Comparison of ENCODE assay signal across 6 cellular contexts in the genomic region with DNA sequence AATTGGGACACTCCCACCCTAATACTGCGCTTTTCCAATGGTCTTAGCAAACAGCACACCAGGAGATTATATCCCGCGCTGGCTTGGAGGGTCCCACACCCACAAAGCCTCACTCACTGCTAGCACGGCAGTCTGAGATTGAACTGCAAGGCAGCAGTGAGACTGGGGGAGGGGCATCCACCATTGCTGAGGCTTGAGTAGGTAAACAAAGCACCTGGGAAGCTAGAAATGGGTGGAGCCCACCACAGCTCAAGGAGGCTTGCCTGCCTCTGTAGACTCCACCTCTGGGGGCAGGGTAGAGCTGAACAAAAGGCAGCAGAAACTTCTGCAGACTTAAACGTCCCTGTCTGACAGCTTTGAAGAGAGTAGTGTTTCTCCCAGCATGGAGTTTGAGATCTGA.
A peak's percentile ranks its signal among the peaks of the same experiment; 100 is the strongest.
DNase-seq lines count a peak whose midpoint lies in the region; TF ChIP-seq lines count a peak whose summit lies in the region.
"Not testable (repeated sequence)": the region's sequence is repeated elsewhere in the genome, so short reads cannot be mapped to it uniquely, and the experiment has no call there.

No MANE protein-coding gene starts in this region.

- not testable (repeated sequence) for H3K4me1 ChIP-seq in OCI-LY7 (ENCODE audit: insufficient read depth, low read length, poor library complexity, severe bottlenecking); endodermal cell (ENCODE audit: control insufficient read depth, insufficient read depth, low read length)

- intact Hi-C loops in OCI-LY7 (cut with micrococcal nuclease; ENCODE audit: unreplicated experiment): not testable (repeated sequence)

- not testable (repeated sequence) for H3K27ac ChIP-seq in 22Rv1; OCI-LY7 (ENCODE audit: low read depth, low read length, poor library complexity, severe bottlenecking); endodermal cell (ENCODE audit: low read depth, low read length)

- not testable (repeated sequence) for H3K79me2 ChIP-seq in OCI-LY7 (ENCODE audit: insufficient read depth, low read depth, low read length)

- H3K9me3 Mint-ChIP-seq in endodermal cell: peaks cover 46% of the 10 kb centered on the region

- H3K27me3 Mint-ChIP-seq in endodermal cell (ENCODE audit: insufficient read depth): not testable (repeated sequence)

- not testable (repeated sequence) for H3K4me1 Mint-ChIP-seq in endodermal cell

- not testable (repeated sequence) for H3K9me3 ChIP-seq in OCI-LY7 (ENCODE audit: low read length)
- peaks cover 24% of the 10 kb centered on the region for H3K9me3 ChIP-seq in endodermal cell (ENCODE audit: control insufficient read depth, low read length)

- not testable (repeated sequence) for H3K9ac ChIP-seq in endodermal cell (ENCODE audit: extremely low read depth, low read length, poor library complexity, severe bottlenecking)

- H3K27me3 ChIP-seq in endodermal cell (ENCODE audit: control insufficient read depth, insufficient read depth, low read length, poor library complexity, severe bottlenecking): not testable (repeated sequence)

- not testable (repeated sequence) for H3K36me3 ChIP-seq in OCI-LY7 (ENCODE audit: insufficient read depth, low read length); endodermal cell (ENCODE audit: control insufficient read depth, insufficient read depth, low read length)

- H2AFZ ChIP-seq in OCI-LY7 (ENCODE audit: low read length): not testable (repeated sequence)

- not testable (repeated sequence) for H3K27ac Mint-ChIP-seq in endodermal cell

- H3K4me2 ChIP-seq in OCI-LY7 (ENCODE audit: low read length): not testable (repeated sequence)

- H3K9me2 ChIP-seq in OCI-LY7 (ENCODE audit: insufficient read depth, low read length): not testable (repeated sequence)

- POLR2A ChIA-PET in OCI-LY7 (lab: Charles Lee): not testable (repeated sequence)

- not testable (repeated sequence) for BruUV-seq in OCI-LY7 (replicated peaks; lab: Mats Ljungman, UMichigan)

- 78 to 83% methylated on average over 3 to 5 of the region's 5 CpGs for WGBS in endodermal cell (ENCODE audit: insufficient coverage in 1 of 2, insufficient read length in 1 of 2), 2 experiments

- H4K20me1 ChIP-seq in OCI-LY7 (ENCODE audit: insufficient read depth, low read length): not testable (repeated sequence)

- CTCF ChIA-PET in OCI-LY7 (lab: Charles Lee; ENCODE audit: unreplicated experiment): not testable (repeated sequence)

- not testable (repeated sequence) for H3K4me3 Mint-ChIP-seq in endodermal cell

- H3K36me3 Mint-ChIP-seq in endodermal cell (ENCODE audit: low read depth): not testable (repeated sequence)

- H3K4me3 ChIP-seq in OCI-LY7 (ENCODE audit: low read depth, low read length, poor library complexity, severe bottlenecking); endodermal cell (ENCODE audit: low read length): not testable (repeated sequence)

- peak; percentile 24; the same call in 1 of the 2 replicates for TF ChIP-seq CTCF in 22Rv1 (IDR thresholded peaks at IDR 0.05)
- peak; percentile 21; the same call in 1 of the 2 replicates for TF ChIP-seq CTCF in OCI-LY7 (conservative IDR thresholded peaks at IDR 0.05; ENCODE audit: low read length)
- not testable (repeated sequence) for TF ChIP-seq CTCF in endodermal cell (conservative IDR thresholded peaks at IDR 0.05)

- DNase-seq in ELF-1 (ENCODE audit: low read depth, low spot score): peak; percentile 8
- peak; percentile 4 for DNase-seq in NAMALWA (ENCODE audit: low spot score)
- DNase-seq in NCI-H69 (lab: John Stamatoyannopoulos, UW): peak; percentile 2
- peak; percentile 0 for DNase-seq in OCI-LY7 (ENCODE audit: low spot score)
- peak; percentile 59 for DNase-seq in endodermal cell

Comparison
In these comparisons a context has a peak if more than half of its experiments do, and no peak if none do; other contexts are left out.
1. DNase-seq: peak in every context shown above with its lines; median percentile 59 in endodermal cell; 8 in ELF-1; 4 in NAMALWA; 2 in NCI-H69; 0 in OCI-LY7.